Comparison of ENCODE assay signal across 10 cellular contexts in genomic region chr16:9098377-9099090, GRCh38. TPM values are rescaled to one million over a fixed set of nuclear protein-coding genes. Genes with fewer than 3 reads are reported as not detected.
DNase-seq lines count a peak whose midpoint lies in the region; ATAC-seq and TF ChIP-seq lines count a peak whose summit lies in the region.
"Had no signal": no experiment of that assay in that cellular context is flagged by ENCODE, and none has a peak within 500 bp of the region (broad histone marks: within the 10 kb centered on the region; RNA-seq: fewer than 3 reads in every experiment).

No MANE protein-coding gene starts in this region.

- H3K9me3 Mint-ChIP-seq in mesothelial cell of epicardium: no peaks in the 10 kb centered on the region

- H3K4me1 ChIP-seq in A673 (ENCODE audit: insufficient read depth, low read length, poor library complexity, severe bottlenecking) (peaks cover 38% of the 10 kb centered on the region), IMR-90 (ENCODE audit: control insufficient read depth, insufficient read depth, low read length) (peaks cover 25% of the 10 kb centered on the region), ascending aorta (peaks cover 35 to 83% of the 10 kb centered on the region in 2 donors)

- no peaks in the 10 kb centered on the region for H3K27me3 Mint-ChIP-seq in mesothelial cell of epicardium (ENCODE audit: low read depth)

- CTCF ChIA-PET in A673 (lab: Charles Lee) (no interaction called here), IMR-90 (lab: Yijun Ruan, JAX) (interaction anchor here (0.5 kb wide), 1 partner anchor 85 kb away, joined by 6 read pairs; no protein-coding TSS in a partner anchor)

- peak overlapping the region; percentile 72 for H3K27ac Mint-ChIP-seq in mesothelial cell of epicardium

- H2BK15ac ChIP-seq in IMR-90 (ENCODE audit: low read depth, low read length): no peak overlapping the region

- dilution Hi-C loops in IMR-90 (cut with HindIII; ENCODE audit: low sequenced_read_pairs, unreplicated experiment): no loop called here

- no peak overlapping the region for H3K18ac ChIP-seq in IMR-90 (ENCODE audit: low read depth, low read length)

- H3K56ac ChIP-seq in IMR-90 (ENCODE audit: extremely low read depth, insufficient read depth, low read length): no peak overlapping the region

- in situ Hi-C loops in IMR-90 (cut with MboI; ENCODE audit: low sequenced_read_pairs): loop anchor here (10.0 kb wide), 1 partner anchor 134 kb away; the partner anchor contains the start of gene USP7

- no peak for ATAC-seq in IMR-90 (ENCODE audit: low read depth)
- no peak for ATAC-seq in HG03135 (IDR thresholded peaks at IDR 0.05; ENCODE audit: unreplicated experiment)
- no peak for ATAC-seq in HG03175 (IDR thresholded peaks at IDR 0.05; ENCODE audit: unreplicated experiment)

- no peak overlapping the region for H4K91ac ChIP-seq in IMR-90 (ENCODE audit: insufficient read depth, low read depth, low read length)

- H3K23ac ChIP-seq in IMR-90 (ENCODE audit: low read depth, low read length): peak overlapping the region; percentile 67

- peaks cover 31% of the 10 kb centered on the region for H3K9me1 ChIP-seq in IMR-90 (ENCODE audit: insufficient read depth, low read length)

- no peak for TF ChIP-seq POLR2A in IMR-90 (IDR thresholded peaks at IDR 0.05; ENCODE audit: low read depth, low read length)

- H4K5ac ChIP-seq in IMR-90 (ENCODE audit: low read depth, low read length): no peak overlapping the region

- POLR2A ChIA-PET in A673 (lab: Charles Lee; ENCODE audit: low non-redundant PET): interaction anchor here (0.7 kb wide), 1 partner anchor 15 kb away, joined by 4 read pairs; no protein-coding TSS in a partner anchor
- POLR2A ChIA-PET in IMR-90 (lab: Charles Lee; ENCODE audit: unreplicated experiment): interaction anchor here (0.6 to 0.8 kb wide), 2 partner anchors 1370 to 1434 kb away, joined by 3 to 6 read pairs; no protein-coding TSS in a partner anchor

- H3K27ac ChIP-seq in A673 (ENCODE audit: low read depth, low read length, poor library complexity, severe bottlenecking) (peak overlapping the region; percentile 47), IMR-90 (ENCODE audit: insufficient read depth, low read length) (no peak overlapping the region), ascending aorta (peak overlapping the region; percentile 41 to 45)
- H3K27ac ChIP-seq: SJSA1 had no signal

- no CpG with 5 or more reads among the region's 4 CpGs for WGBS in IMR-90 (ENCODE audit: extremely low coverage in 2 of 2, insufficient read length in 1 of 2), 2 experiments

- H3K14ac ChIP-seq in IMR-90 (replicated peaks; ENCODE audit: low read depth, low read length): no peak overlapping the region

- no peak overlapping the region for H3K9ac ChIP-seq in IMR-90 (ENCODE audit: low read depth, low read length)

- H3K9me3 ChIP-seq in A673 (ENCODE audit: low read depth, low read length, poor library complexity, severe bottlenecking) (no peaks in the 10 kb centered on the region), IMR-90 (ENCODE audit: control insufficient read depth, insufficient read depth, low read length) (no peaks in the 10 kb centered on the region), ascending aorta (no peaks in the 10 kb centered on the region)
- H3K9me3 ChIP-seq: SJSA1 had no signal

- BruUV-seq in A673 (replicated peaks; lab: Mats Ljungman, UMichigan) (no TSS peak), IMR-90 (replicated peaks; lab: Mats Ljungman, UMichigan) (no TSS peak)

- H3K27me3 ChIP-seq in A673 (replicated peaks; ENCODE audit: insufficient read depth, low read depth, low read length, poor library complexity) (no peaks in the 10 kb centered on the region), IMR-90 (ENCODE audit: control insufficient read depth, insufficient read depth, low read length) (no peaks in the 10 kb centered on the region), ascending aorta (no peaks in the 10 kb centered on the region)
- H3K27me3 ChIP-seq: SJSA1 had no signal

- peaks cover 100% of the 10 kb centered on the region for H4K20me1 ChIP-seq in IMR-90 (ENCODE audit: insufficient read depth, low read length)

- peaks cover 46% of the 10 kb centered on the region for H3K36me3 Mint-ChIP-seq in mesothelial cell of epicardium

- no peak overlapping the region for H3K4me3 Mint-ChIP-seq in mesothelial cell of epicardium

- peaks cover 84% of the 10 kb centered on the region for H3K36me3 ChIP-seq in A673 (ENCODE audit: insufficient read depth, low read length, poor library complexity, severe bottlenecking)
- H3K36me3 ChIP-seq in IMR-90 (ENCODE audit: control insufficient read depth, insufficient read depth, low read length): peaks cover 34% of the 10 kb centered on the region
- H3K36me3 ChIP-seq in ascending aorta: peaks cover 16 to 22% of the 10 kb centered on the region in 2 donors

- TF ChIP-seq RAD21 in IMR-90 (IDR thresholded peaks at IDR 0.05; ENCODE audit: low read length): no peak

- no peak overlapping the region for H2AK9ac ChIP-seq in IMR-90 (replicated peaks; ENCODE audit: low read depth, low read length, poor library complexity)

- no peak for DNase-seq in A673 (ENCODE audit: low spot score)
- no peak for DNase-seq in IMR-90
- no peak for DNase-seq in ascending aorta (ENCODE audit: low spot score in 2 of 2)
- no peak for DNase-seq in mesothelial cell of epicardium (ENCODE audit: low spot score in 2 of 2, unreplicated experiment in 2 of 2)
- no peak for DNase-seq in NCI-H2171 treated with DMSO at 0.1 percent for 48 hours (lab: John Stamatoyannopoulos, UW)
- DNase-seq in foreskin melanocyte: no peak
- DNase-seq: NCI-H1930 had no signal

- H3K4me3 ChIP-seq in A673 (ENCODE audit: low read depth, low read length, poor library complexity, severe bottlenecking) (no peak overlapping the region), IMR-90 (ENCODE audit: insufficient read depth, low read depth, low read length) (no peak overlapping the region), ascending aorta (peak overlapping the region; percentile 3 to 41)
- H3K4me3 ChIP-seq: SJSA1 had no signal

- H3K4me1 Mint-ChIP-seq in mesothelial cell of epicardium: peaks cover 75% of the 10 kb centered on the region

- H2AFZ ChIP-seq in IMR-90 (replicated peaks; ENCODE audit: low read length, poor library complexity): no peak overlapping the region

- H3K79me1 ChIP-seq in IMR-90 (ENCODE audit: low read depth in 1 of 2, low read length in 2 of 2): peaks cover 0 to 43% of the 10 kb centered on the region in 2 experiments; a peak in 2 of 4 replicates

- TF ChIP-seq CTCF in A673 (conservative IDR thresholded peaks at IDR 0.05; ENCODE audit: low read depth, low read length): no peak
- no peak for TF ChIP-seq CTCF in IMR-90 (conservative IDR thresholded peaks at IDR 0.05; ENCODE audit: low read depth, low read length)
- TF ChIP-seq CTCF in ascending aorta (IDR thresholded peaks at IDR 0.05): no peak
- no peak for TF ChIP-seq CTCF in mesothelial cell of epicardium (IDR thresholded peaks at IDR 0.05; ENCODE audit: unreplicated experiment)

- intact Hi-C loops in A673 (cut with micrococcal nuclease; ENCODE audit: unreplicated experiment): loop anchor here (5.0 kb wide), 1 partner anchor 176 kb away; no protein-coding TSS in a partner anchor
- intact Hi-C loops in IMR-90 (cut with micrococcal nuclease): loop anchor here (10.0 kb wide), 1 partner anchor 194 kb away; no protein-coding TSS in a partner anchor
- intact Hi-C loops in ascending aorta (cut with DNase I): loop anchor here (10.0 kb wide), 2 partner anchors 304 to 1846 kb away; partner anchors contain the start of genes CLEC16A, DEXI, PMM2 and TMEM186

- H2BK20ac ChIP-seq in IMR-90 (ENCODE audit: low read depth, low read length): no peak overlapping the region

- no peak overlapping the region for H2BK5ac ChIP-seq in IMR-90 (ENCODE audit: low read depth, low read length, poor library complexity, severe bottlenecking)

- H2AK5ac ChIP-seq in IMR-90 (ENCODE audit: low read depth, low read length): no peak overlapping the region

- H2BK120ac ChIP-seq in IMR-90 (ENCODE audit: low read depth, low read length): no peak overlapping the region

- no peak overlapping the region for H4K8ac ChIP-seq in IMR-90 (ENCODE audit: low read depth in 2 of 2, low read length in 2 of 2)

- H3K4ac ChIP-seq in IMR-90 (ENCODE audit: low read depth, low read length): no peak overlapping the region

- peak overlapping the region; percentile 26 for H3K4me2 ChIP-seq in IMR-90 (ENCODE audit: low read depth, low read length)

TF ChIP-seq in IMR-90, 13 proteins besides CTCF, POLR2A, EP300 and RAD21:
- TF ChIP-seq, protein P1, sequence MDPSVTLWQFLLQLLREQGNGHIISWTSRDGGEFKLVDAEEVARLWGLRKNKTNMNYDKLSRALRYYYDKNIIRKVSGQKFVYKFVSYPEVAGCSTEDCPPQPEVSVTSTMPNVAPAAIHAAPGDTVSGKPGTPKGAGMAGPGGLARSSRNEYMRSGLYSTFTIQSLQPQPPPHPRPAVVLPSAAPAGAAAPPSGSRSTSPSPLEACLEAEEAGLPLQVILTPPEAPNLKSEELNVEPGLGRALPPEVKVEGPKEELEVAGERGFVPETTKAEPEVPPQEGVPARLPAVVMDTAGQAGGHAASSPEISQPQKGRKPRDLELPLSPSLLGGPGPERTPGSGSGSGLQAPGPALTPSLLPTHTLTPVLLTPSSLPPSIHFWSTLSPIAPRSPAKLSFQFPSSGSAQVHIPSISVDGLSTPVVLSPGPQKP (IDR thresholded peaks at IDR 0.05; ENCODE audit: borderline replicate concordance, low read depth, low read length): no peak

RNA-seq across cellular contexts. Expression of gene HAPSTR1, which starts 7.1 kb away (rescaled TPM):
- total RNA-seq in A673 (2021): 83.8 and 90.4 TPM in 2 replicates
- total RNA-seq in IMR-90 (2012; rRNA removed): 56.5 and 81.9 TPM in 2 replicates
- polyA plus RNA-seq in IMR-90 (2012; rRNA removed): 18.4 and 22.2 TPM in 2 replicates
- polyA plus RNA-seq in IMR-90 (2012; cell fraction: cytosol; rRNA removed): 5.9 and 7.3 TPM in 2 replicates
- 5.7 and 23.8 TPM in 2 replicates for polyA plus RNA-seq in IMR-90 (2012; cell fraction: nucleus; rRNA removed; ENCODE audit: low replicate concordance)
- 22.0 TPM for total RNA-seq in ascending aorta
- 76.7 to 80.6 TPM (median 78.9 TPM) in 3 replicates for total RNA-seq in mesothelial cell of epicardium

Comparison
In these comparisons a context has a peak if more than half of its experiments do, and no peak if none do; other contexts are left out.
1. H3K4me3 ChIP-seq: peak in ascending aorta (2 of 2); none in A673 (single experiment) and IMR-90 (single experiment).